ENCODE assay signal across 1 cellular context in the genomic region with DNA sequence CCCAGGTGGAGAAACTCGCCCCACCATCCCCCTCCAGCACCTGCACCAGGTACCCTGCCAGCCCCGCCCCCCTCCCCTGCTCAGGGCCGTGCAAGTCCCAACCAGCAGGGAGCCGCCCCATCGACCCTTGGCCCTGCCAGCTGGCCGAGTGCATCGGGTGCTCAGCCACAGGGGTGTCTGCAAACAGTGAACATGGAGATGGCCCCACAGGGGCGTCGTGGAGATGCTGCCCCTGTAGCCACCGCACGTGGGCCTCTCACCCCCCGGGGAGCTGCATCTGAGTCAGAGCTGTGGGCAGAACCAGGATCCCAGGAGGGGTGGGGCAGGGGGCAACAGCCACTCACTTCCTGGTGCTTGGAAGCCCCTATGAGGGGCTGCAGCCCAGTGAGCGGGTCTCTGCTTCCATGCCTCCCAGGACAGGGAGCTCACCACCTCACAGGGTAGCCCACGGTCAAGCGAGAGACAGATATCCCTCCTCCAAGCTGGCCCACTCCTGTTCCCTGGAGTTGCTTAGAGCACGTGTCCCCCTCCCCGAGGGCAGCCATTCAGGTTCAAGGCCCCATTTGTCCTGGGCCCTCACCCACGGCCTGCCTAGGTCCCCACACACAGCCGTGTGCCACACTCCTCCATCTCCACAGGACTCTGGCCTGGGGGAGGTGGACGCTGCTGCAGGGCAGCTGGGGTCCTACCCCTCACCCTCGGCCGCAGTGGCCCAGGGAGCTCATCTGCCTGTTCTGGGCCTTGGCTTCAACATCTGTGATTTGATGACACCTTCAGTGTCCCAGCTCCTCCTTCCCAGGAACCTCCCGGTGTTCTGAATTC.
TF ChIP-seq lines count a peak whose summit lies in the region.

No MANE protein-coding gene starts in this region.

TF ChIP-seq in HepG2, 621 proteins besides CTCF, POLR2A, EP300 and RAD21 (continues in another document):
- TF ChIP-seq, protein P1, sequence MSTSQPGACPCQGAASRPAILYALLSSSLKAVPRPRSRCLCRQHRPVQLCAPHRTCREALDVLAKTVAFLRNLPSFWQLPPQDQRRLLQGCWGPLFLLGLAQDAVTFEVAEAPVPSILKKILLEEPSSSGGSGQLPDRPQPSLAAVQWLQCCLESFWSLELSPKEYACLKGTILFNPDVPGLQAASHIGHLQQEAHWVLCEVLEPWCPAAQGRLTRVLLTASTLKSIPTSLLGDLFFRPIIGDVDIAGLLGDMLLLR (CRISPR knock-in tag; IDR thresholded peaks at IDR 0.05) = no peak; the same call in 1 of the 2 replicates
- TF ChIP-seq SNRNP70 (IDR thresholded peaks at IDR 0.05; ENCODE audit: low read depth, low read length) (no peak), NCOA1 (CRISPR knock-in tag; IDR thresholded peaks at IDR 0.05) (peak; percentile 66; the same call in 1 of the 2 replicates), ZBTB7B (CRISPR knock-in tag; IDR thresholded peaks at IDR 0.05) (peak; percentile 70; the same call in 1 of the 2 replicates), ATAD3A (CRISPR knock-in tag; IDR thresholded peaks at IDR 0.05) (no peak), SMYD3 (CRISPR knock-in tag; IDR thresholded peaks at IDR 0.05) (peak; percentile 45; the same call in 1 of the 2 replicates), SSRP1 (CRISPR knock-in tag; IDR thresholded peaks at IDR 0.05) (no peak), ZNF292 (CRISPR knock-in tag; IDR thresholded peaks at IDR 0.05; ENCODE audit: borderline replicate concordance, low read depth) (peak; percentile 78; the same call in 1 of the 2 replicates), MIXL1 (CRISPR knock-in tag; IDR thresholded peaks at IDR 0.05) (no peak), ZNF776 (CRISPR knock-in tag; IDR thresholded peaks at IDR 0.05) (no peak), REXO4 (CRISPR knock-in tag; IDR thresholded peaks at IDR 0.05; ENCODE audit: borderline replicate concordance) (no peak), TRIM24 (CRISPR knock-in tag; IDR thresholded peaks at IDR 0.05) (no peak), HNRNPLL (IDR thresholded peaks at IDR 0.05; ENCODE audit: low read depth, low read length, poor library complexity, severe bottlenecking) (peak; percentile 16), SMARCC2 (IDR thresholded peaks at IDR 0.05) (no peak), TOPORS (CRISPR knock-in tag; IDR thresholded peaks at IDR 0.05) (peak; percentile 86; the same call in 1 of the 2 replicates), ZNF510 (CRISPR knock-in tag; IDR thresholded peaks at IDR 0.05; ENCODE audit: low read depth) (no peak), ISX (CRISPR knock-in tag; conservative IDR thresholded peaks at IDR 0.05) (no peak), KAT7 (CRISPR knock-in tag; IDR thresholded peaks at IDR 0.05; ENCODE audit: borderline replicate concordance) (no peak), ZNF343 (CRISPR knock-in tag; IDR thresholded peaks at IDR 0.05) (peak; percentile 73; the same call in 1 of the 2 replicates), ADNP (CRISPR knock-in tag; IDR thresholded peaks at IDR 0.05) (no peak), AKAP8 (CRISPR knock-in tag; IDR thresholded peaks at IDR 0.05) (no peak), RXRB (CRISPR knock-in tag; IDR thresholded peaks at IDR 0.05; ENCODE audit: borderline replicate concordance) (peak; percentile 61; the same call in 1 of the 2 replicates), ZNF841 (CRISPR knock-in tag; IDR thresholded peaks at IDR 0.05; ENCODE audit: borderline replicate concordance) (no peak), HMG20A (CRISPR knock-in tag; IDR thresholded peaks at IDR 0.05; ENCODE audit: borderline replicate concordance) (no peak), ZNF773 (CRISPR knock-in tag; IDR thresholded peaks at IDR 0.05; ENCODE audit: borderline replicate concordance) (no peak), ZNF850 (CRISPR knock-in tag; conservative IDR thresholded peaks at IDR 0.05) (no peak), ZBTB38 (CRISPR knock-in tag; IDR thresholded peaks at IDR 0.05) (no peak; the same call in 1 of the 2 replicates), ZNF124 (CRISPR knock-in tag; IDR thresholded peaks at IDR 0.05) (no peak), NFE2L1 (CRISPR knock-in tag; IDR thresholded peaks at IDR 0.05; ENCODE audit: borderline replicate concordance) (no peak)
- TF ChIP-seq, protein P2, sequence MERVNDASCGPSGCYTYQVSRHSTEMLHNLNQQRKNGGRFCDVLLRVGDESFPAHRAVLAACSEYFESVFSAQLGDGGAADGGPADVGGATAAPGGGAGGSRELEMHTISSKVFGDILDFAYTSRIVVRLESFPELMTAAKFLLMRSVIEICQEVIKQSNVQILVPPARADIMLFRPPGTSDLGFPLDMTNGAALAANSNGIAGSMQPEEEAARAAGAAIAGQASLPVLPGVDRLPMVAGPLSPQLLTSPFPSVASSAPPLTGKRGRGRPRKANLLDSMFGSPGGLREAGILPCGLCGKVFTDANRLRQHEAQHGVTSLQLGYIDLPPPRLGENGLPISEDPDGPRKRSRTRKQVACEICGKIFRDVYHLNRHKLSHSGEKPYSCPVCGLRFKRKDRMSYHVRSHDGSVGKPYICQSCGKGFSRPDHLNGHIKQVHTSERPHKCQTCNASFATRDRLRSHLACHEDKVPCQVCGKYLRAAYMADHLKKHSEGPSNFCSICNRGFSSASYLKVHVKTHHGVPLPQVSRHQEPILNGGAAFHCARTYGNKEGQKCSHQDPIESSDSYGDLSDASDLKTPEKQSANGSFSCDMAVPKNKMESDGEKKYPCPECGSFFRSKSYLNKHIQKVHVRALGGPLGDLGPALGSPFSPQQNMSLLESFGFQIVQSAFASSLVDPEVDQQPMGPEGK (CRISPR knock-in tag; IDR thresholded peaks at IDR 0.05) = peak; percentile 80
- TF ChIP-seq, protein P3, sequence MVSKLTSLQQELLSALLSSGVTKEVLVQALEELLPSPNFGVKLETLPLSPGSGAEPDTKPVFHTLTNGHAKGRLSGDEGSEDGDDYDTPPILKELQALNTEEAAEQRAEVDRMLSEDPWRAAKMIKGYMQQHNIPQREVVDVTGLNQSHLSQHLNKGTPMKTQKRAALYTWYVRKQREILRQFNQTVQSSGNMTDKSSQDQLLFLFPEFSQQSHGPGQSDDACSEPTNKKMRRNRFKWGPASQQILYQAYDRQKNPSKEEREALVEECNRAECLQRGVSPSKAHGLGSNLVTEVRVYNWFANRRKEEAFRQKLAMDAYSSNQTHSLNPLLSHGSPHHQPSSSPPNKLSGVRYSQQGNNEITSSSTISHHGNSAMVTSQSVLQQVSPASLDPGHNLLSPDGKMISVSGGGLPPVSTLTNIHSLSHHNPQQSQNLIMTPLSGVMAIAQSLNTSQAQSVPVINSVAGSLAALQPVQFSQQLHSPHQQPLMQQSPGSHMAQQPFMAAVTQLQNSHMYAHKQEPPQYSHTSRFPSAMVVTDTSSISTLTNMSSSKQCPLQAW (CRISPR knock-in tag; IDR thresholded peaks at IDR 0.05) = peak; percentile 72
- TF ChIP-seq, protein P4, sequence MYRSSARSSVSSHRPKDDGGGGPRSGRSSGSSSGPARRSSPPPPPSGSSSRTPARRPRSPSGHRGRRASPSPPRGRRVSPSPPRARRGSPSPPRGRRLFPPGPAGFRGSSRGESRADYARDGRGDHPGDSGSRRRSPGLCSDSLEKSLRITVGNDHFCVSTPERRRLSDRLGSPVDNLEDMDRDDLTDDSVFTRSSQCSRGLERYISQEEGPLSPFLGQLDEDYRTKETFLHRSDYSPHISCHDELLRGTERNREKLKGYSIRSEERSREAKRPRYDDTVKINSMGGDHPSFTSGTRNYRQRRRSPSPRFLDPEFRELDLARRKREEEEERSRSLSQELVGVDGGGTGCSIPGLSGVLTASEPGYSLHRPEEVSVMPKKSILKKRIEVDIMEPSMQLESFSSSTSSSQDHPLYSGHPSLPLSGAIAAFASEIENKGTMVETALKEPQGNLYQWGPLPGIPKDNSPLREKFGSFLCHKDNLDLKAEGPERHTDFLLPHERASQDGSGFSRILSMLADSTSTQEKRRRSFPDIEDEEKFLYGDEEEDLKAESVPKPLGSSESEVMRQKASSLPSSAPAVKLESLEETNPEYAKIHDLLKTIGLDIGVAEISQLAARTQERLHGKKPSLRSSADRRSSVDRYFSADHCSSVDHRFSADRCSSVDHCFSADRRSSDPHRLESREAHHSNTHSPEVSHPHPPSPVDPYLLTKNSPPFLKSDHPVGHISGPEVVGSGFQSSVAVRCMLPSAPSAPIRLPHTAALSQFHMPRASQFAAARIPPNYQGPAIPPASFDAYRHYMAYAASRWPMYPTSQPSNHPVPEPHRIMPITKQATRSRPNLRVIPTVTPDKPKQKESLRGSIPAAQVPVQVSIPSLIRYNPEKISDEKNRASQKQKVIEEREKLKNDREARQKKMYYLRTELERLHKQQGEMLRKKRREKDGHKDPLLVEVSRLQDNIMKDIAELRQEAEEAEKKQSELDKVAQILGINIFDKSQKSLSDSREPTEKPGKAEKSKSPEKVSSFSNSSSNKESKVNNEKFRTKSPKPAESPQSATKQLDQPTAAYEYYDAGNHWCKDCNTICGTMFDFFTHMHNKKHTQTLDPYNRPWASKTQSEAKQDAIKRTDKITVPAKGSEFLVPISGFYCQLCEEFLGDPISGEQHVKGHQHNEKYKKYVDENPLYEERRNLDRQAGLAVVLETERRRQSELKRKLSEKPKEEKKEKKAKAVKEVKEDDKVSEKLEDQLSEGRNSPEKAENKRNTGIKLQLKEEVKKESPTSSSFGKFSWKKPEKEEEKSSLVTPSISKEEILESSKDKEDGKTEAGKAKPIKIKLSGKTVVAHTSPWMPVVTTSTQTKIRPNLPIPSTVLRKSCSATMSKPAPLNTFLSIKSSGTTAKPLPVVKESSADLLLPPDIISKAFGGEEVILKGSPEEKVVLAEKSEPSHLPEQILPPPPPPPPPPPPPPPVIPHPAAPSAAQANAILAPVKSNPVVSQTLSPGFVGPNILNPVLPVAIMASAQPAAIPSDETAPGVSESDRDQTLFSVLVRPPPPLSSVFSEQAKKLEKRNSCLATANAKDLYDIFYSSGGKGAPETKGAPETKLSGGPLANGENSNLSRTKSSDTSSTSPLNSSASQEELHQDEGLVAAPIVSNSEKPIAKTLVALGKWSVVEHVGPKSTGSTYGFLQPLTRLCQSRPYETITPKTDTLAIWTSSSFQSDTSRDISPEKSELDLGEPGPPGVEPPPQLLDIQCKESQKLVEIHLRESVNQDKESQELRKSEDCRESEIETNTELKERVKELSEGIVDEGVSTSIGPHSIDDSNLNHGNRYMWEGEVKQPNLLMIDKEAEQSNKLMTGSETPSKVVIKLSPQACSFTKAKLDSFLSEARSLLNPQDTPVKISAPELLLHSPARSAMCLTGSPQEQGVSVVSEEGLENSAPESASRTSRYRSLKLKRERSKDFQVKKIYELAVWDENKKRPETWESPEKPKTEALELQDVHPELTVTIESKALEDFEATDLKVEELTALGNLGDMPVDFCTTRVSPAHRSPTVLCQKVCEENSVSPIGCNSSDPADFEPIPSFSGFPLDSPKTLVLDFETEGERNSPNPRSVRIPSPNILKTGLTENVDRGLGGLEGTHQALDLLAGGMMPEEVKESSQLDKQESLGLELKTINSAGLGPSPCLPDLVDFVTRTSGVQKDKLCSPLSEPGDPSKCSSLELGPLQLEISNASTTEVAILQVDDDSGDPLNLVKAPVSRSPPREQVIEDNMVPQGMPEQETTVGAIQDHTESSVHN (CRISPR knock-in tag; IDR thresholded peaks at IDR 0.05) = peak; percentile 79; the same call in 1 of the 2 replicates
- TF ChIP-seq, protein P5, sequence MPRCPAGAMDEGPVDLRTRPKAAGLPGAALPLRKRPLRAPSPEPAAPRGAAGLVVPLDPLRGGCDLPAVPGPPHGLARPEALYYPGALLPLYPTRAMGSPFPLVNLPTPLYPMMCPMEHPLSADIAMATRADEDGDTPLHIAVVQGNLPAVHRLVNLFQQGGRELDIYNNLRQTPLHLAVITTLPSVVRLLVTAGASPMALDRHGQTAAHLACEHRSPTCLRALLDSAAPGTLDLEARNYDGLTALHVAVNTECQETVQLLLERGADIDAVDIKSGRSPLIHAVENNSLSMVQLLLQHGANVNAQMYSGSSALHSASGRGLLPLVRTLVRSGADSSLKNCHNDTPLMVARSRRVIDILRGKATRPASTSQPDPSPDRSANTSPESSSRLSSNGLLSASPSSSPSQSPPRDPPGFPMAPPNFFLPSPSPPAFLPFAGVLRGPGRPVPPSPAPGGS (CRISPR knock-in tag; IDR thresholded peaks at IDR 0.05) = no peak
- TF ChIP-seq, protein P6, sequence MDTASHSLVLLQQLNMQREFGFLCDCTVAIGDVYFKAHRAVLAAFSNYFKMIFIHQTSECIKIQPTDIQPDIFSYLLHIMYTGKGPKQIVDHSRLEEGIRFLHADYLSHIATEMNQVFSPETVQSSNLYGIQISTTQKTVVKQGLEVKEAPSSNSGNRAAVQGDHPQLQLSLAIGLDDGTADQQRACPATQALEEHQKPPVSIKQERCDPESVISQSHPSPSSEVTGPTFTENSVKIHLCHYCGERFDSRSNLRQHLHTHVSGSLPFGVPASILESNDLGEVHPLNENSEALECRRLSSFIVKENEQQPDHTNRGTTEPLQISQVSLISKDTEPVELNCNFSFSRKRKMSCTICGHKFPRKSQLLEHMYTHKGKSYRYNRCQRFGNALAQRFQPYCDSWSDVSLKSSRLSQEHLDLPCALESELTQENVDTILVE (CRISPR knock-in tag; IDR thresholded peaks at IDR 0.05) = no peak
- TF ChIP-seq, protein P7, sequence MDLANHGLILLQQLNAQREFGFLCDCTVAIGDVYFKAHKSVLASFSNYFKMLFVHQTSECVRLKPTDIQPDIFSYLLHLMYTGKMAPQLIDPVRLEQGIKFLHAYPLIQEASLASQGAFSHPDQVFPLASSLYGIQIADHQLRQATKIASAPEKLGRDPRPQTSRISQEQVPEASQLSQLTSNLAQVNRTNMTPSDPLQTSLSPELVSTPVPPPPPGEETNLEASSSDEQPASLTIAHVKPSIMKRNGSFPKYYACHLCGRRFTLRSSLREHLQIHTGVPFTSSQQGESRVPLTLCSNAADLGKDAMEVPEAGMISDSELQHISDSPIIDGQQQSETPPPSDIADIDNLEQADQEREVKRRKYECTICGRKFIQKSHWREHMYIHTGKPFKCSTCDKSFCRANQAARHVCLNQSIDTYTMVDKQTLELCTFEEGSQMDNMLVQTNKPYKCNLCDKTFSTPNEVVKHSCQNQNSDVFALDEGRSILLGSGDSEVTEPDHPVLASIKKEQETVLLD (CRISPR knock-in tag; IDR thresholded peaks at IDR 0.05; ENCODE audit: low read depth) = no peak
- TF ChIP-seq, protein P8, sequence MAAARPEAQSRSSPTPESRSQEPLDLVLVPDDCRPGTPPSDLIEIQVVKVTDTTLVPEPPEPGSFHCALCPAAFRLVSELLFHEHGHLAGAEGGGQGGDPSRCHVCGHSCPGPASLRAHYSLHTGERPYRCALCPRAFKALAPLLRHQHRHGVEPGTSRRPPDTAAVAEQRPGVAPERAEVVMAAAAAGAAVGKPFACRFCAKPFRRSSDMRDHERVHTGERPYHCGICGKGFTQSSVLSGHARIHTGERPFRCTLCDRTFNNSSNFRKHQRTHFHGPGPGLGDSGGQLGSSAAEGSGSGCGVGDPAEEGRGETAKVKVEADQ (CRISPR knock-in tag; IDR thresholded peaks at IDR 0.05; ENCODE audit: borderline replicate concordance) = 0 out of 2 replicates have a peak, but pooled peaks have one; percentile 38
- TF ChIP-seq, protein P9, sequence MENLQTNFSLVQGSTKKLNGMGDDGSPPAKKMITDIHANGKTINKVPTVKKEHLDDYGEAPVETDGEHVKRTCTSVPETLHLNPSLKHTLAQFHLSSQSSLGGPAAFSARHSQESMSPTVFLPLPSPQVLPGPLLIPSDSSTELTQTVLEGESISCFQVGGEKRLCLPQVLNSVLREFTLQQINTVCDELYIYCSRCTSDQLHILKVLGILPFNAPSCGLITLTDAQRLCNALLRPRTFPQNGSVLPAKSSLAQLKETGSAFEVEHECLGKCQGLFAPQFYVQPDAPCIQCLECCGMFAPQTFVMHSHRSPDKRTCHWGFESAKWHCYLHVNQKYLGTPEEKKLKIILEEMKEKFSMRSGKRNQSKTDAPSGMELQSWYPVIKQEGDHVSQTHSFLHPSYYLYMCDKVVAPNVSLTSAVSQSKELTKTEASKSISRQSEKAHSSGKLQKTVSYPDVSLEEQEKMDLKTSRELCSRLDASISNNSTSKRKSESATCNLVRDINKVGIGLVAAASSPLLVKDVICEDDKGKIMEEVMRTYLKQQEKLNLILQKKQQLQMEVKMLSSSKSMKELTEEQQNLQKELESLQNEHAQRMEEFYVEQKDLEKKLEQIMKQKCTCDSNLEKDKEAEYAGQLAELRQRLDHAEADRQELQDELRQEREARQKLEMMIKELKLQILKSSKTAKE (CRISPR knock-in tag; IDR thresholded peaks at IDR 0.05; ENCODE audit: borderline replicate concordance) = peak; percentile 66
